In the genomic region with DNA sequence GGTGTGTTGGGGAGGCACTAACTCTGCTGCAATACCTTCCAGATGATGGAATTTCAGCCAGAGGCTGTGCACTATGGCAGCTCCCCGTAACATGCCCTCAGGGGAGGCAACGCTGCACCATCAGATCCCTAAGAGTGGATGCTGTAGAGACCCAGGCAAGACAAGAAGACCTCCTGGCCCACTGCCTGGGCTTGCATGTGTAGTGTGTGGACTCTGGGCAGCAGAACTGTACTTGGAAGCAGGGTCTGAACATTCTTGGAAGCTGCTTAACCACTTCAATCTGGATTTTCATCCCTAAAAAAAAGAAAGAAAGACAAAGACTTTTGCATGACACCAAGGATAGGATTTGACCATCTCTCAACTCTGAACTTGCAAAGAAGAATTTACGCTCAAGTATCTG, we compare ENCODE assay signal across 18 cellular contexts.
A peak's percentile ranks its signal among the peaks of the same experiment; 100 is the strongest.
DNase-seq lines count a peak whose midpoint lies in the region; ATAC-seq and TF ChIP-seq lines count a peak whose summit lies in the region.
"Had no signal": no experiment of that assay in that cellular context is flagged by ENCODE, and none has a peak within 500 bp of the region (broad histone marks: within the 10 kb centered on the region; RNA-seq: fewer than 3 reads in every experiment).

No MANE protein-coding gene starts in this region.

- peaks cover 10% of the 10 kb centered on the region for H3K9me3 Mint-ChIP-seq in dendritic cell treated with granulocyte-macrophage colony-stimulating factor and Interleukin-4, amounts not matched to agents 40 ng/mL and 50 ng/mL, for 4 days
- H3K9me3 Mint-ChIP-seq: CD4-positive, CD25-positive, alpha-beta regulatory T cell; CD8-positive, alpha-beta memory T cell had no signal

- no peak overlapping the region for H3K4me3 Mint-ChIP-seq in dendritic cell treated with granulocyte-macrophage colony-stimulating factor and Interleukin-4, amounts not matched to agents 40 ng/mL and 50 ng/mL, for 4 days
- H3K4me3 Mint-ChIP-seq: B cell; CD4-positive, CD25-positive, alpha-beta regulatory T cell; CD8-positive, alpha-beta memory T cell had no signal

- H3K36me3 ChIP-seq in neuron (ENCODE audit: insufficient read depth, low read length), result no peaks in the 10 kb centered on the region
- H3K36me3 ChIP-seq in testis (ENCODE audit: low read depth, missing control alignments), result no peaks in the 10 kb centered on the region
- no peaks in the 10 kb centered on the region for H3K36me3 ChIP-seq in effector memory CD4-positive, alpha-beta T cell (ENCODE audit: control insufficient read depth, insufficient read depth, low read length)
- H3K36me3 ChIP-seq: HAP-1 had no signal

- H3K27me3 ChIP-seq in neuron (ENCODE audit: insufficient read depth, low read length) (no peaks in the 10 kb centered on the region), testis (no peaks in the 10 kb centered on the region)
- H3K27me3 ChIP-seq in effector memory CD4-positive, alpha-beta T cell (replicated peaks; ENCODE audit: control insufficient read depth, insufficient read depth, low read length, poor library complexity, severe bottlenecking), result no peaks in the 10 kb centered on the region

- no peak for TF ChIP-seq POLR2A in testis (IDR thresholded peaks at IDR 0.05)

- H3K9me3 ChIP-seq in neuron (ENCODE audit: low read length), result no peaks in the 10 kb centered on the region
- H3K9me3 ChIP-seq in testis, result no peaks in the 10 kb centered on the region
- H3K9me3 ChIP-seq in effector memory CD4-positive, alpha-beta T cell (ENCODE audit: control insufficient read depth, low read length), result no peaks in the 10 kb centered on the region
- H3K9me3 ChIP-seq: HAP-1 had no signal

- H3K4me3 ChIP-seq in neuron (ENCODE audit: low read length) (no peak overlapping the region), testis (no peak overlapping the region)
- no peak overlapping the region for H3K4me3 ChIP-seq in effector memory CD4-positive, alpha-beta T cell (ENCODE audit: insufficient read depth, low read depth, low read length, poor library complexity, severe bottlenecking)
- H3K4me3 ChIP-seq: HAP-1 had no signal

- 46 to 63% methylated on average over 2 to 3 of the region's 3 CpGs for WGBS in testis, 2 donors

- peak overlapping the region; percentile 33 for H3K27ac Mint-ChIP-seq in dendritic cell treated with granulocyte-macrophage colony-stimulating factor and Interleukin-4, amounts not matched to agents 40 ng/mL and 50 ng/mL, for 4 days
- H3K27ac Mint-ChIP-seq: B cell; CD4-positive, CD25-positive, alpha-beta regulatory T cell had no signal

- intact Hi-C loops in dendritic cell treated with granulocyte-macrophage colony-stimulating factor and Interleukin-4, amounts not matched to agents 40 ng/mL and 50 ng/mL, for 4 days (cut with micrococcal nuclease), result no loop called here
- intact Hi-C loops in testis (cut with DNase I; ENCODE audit: low total_unique reads), result no loop called here

- H3K4me1 Mint-ChIP-seq in dendritic cell treated with granulocyte-macrophage colony-stimulating factor and Interleukin-4, amounts not matched to agents 40 ng/mL and 50 ng/mL, for 4 days (ENCODE audit: low read depth), result peaks cover 18% of the 10 kb centered on the region
- H3K4me1 Mint-ChIP-seq: B cell; CD4-positive, CD25-positive, alpha-beta regulatory T cell; CD8-positive, alpha-beta memory T cell had no signal

- peak overlapping the region; percentile 48 for H2AFZ ChIP-seq in neuron (ENCODE audit: low read depth, low read length)

- ATAC-seq in HG03095 (IDR thresholded peaks at IDR 0.05; ENCODE audit: unreplicated experiment), result no peak

- no peak overlapping the region for H3K27ac ChIP-seq in testis
- no peak overlapping the region for H3K27ac ChIP-seq in effector memory CD4-positive, alpha-beta T cell (ENCODE audit: insufficient read depth, low read length, poor library complexity, severe bottlenecking)
- H3K27ac ChIP-seq: HL-60 had no signal

- peaks cover 3% of the 10 kb centered on the region for H3K4me1 ChIP-seq in neuron (ENCODE audit: insufficient read depth, low read length)
- H3K4me1 ChIP-seq in testis, result no peaks in the 10 kb centered on the region
- H3K4me1 ChIP-seq in effector memory CD4-positive, alpha-beta T cell (ENCODE audit: control insufficient read depth, insufficient read depth, low read length, poor library complexity, severe bottlenecking), result no peaks in the 10 kb centered on the region
- H3K4me1 ChIP-seq: HAP-1 had no signal

- no peak for TF ChIP-seq CTCF in testis (IDR thresholded peaks at IDR 0.05)

- peaks cover 19% of the 10 kb centered on the region for H3K27me3 Mint-ChIP-seq in dendritic cell treated with granulocyte-macrophage colony-stimulating factor and Interleukin-4, amounts not matched to agents 40 ng/mL and 50 ng/mL, for 4 days
- H3K27me3 Mint-ChIP-seq: B cell had no signal

- DNase-seq in ELF-1 (ENCODE audit: low read depth, low spot score) (peak; percentile 36), testis (peak; percentile 17), NCI-H2081 (lab: John Stamatoyannopoulos, UW) (no peak)
- DNase-seq in effector memory CD4-positive, alpha-beta T cell, result no peak
- DNase-seq: C1 segment of cervical spinal cord; CD4-positive, CD25-positive, alpha-beta regulatory T cell; CD8-positive, alpha-beta memory T cell; COR-L47; DMS 273 treated with DMSO at 0.1 percent for 48 hours; DMS53; DND-41; EL had no signal

- H3K36me3 Mint-ChIP-seq in dendritic cell treated with granulocyte-macrophage colony-stimulating factor and Interleukin-4, amounts not matched to agents 40 ng/mL and 50 ng/mL, for 4 days (ENCODE audit: low read depth), result no peaks in the 10 kb centered on the region
- H3K36me3 Mint-ChIP-seq: CD4-positive, CD25-positive, alpha-beta regulatory T cell; CD8-positive, alpha-beta memory T cell had no signal

Comparison
In these comparisons a context has a peak if more than half of its experiments do, and no peak if none do; other contexts are left out.
1. DNase-seq: peak in ELF-1 (single experiment) and testis (single experiment); none in NCI-H2081 (0 of 2) and effector memory CD4-positive, alpha-beta T cell (0 of 3).